In the genomic region with DNA sequence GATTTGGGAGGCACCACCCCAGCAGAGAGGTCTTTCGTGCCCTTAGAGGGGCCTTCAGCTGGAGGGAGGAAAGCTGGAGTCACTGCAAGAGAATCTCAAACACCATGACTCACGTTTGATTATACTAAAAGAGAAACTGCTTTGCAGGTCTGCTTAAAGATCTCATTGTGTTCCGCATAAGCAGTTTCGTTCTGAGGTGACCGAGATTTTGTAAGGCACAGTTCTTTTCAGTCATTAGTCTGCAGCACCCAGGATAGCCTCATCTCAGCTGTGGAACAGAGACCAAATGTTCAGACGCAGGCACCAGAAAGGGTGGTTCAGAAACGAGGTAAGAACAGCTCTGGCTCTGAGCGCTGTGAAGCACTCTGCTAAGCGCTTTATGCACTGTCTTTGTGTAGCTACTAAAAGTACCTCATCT, we compare ENCODE assay signal across 8 cellular contexts.
DNase-seq lines count a peak whose midpoint lies in the region; ATAC-seq, FAIRE-seq and TF ChIP-seq lines count a peak whose summit lies in the region.

No MANE protein-coding gene starts in this region.

- H3K79me1 ChIP-seq in IMR-90 (ENCODE audit: low read depth in 1 of 2, low read length in 2 of 2), result no peaks in the 10 kb centered on the region; a peak in 1 of 4 replicates

- H2BK20ac ChIP-seq in IMR-90 (ENCODE audit: low read depth, low read length), result peak overlapping the region; percentile 85

- TF ChIP-seq CTCF in IMR-90 (conservative IDR thresholded peaks at IDR 0.05; ENCODE audit: low read depth, low read length) (no peak), bronchial epithelial cell (IDR thresholded peaks at IDR 0.05; ENCODE audit: insufficient read depth, low read length, severe bottlenecking) (no peak), breast epithelium (IDR thresholded peaks at IDR 0.05) (no peak)

- H3K23ac ChIP-seq in IMR-90 (ENCODE audit: low read depth, low read length), result peak overlapping the region; percentile 44

- peak overlapping the region; percentile 82 for H2AK5ac ChIP-seq in IMR-90 (ENCODE audit: low read depth, low read length)

- H4K5ac ChIP-seq in IMR-90 (ENCODE audit: low read depth, low read length), result peak overlapping the region; percentile 95

- FAIRE-seq in bronchial epithelial cell (lab: Jason Lieb, UNC), result no peak

- H3K4me3 ChIP-seq in IMR-90 (ENCODE audit: insufficient read depth, low read depth, low read length), result peak overlapping the region; percentile 27
- no peak overlapping the region for H3K4me3 ChIP-seq in bronchial epithelial cell (ENCODE audit: low read depth, low read length)
- H3K4me3 ChIP-seq in breast epithelium, result no peak overlapping the region

- H4K8ac ChIP-seq in IMR-90 (ENCODE audit: low read depth in 2 of 2, low read length in 2 of 2), result peak overlapping the region; percentile 65 to 88

- POLR2A ChIA-PET in IMR-90 (lab: Charles Lee; ENCODE audit: unreplicated experiment), result interaction anchor here (0.6 to 1.1 kb wide), 2 partner anchors 70 to 83 kb away, joined by 4 read pairs; a partner anchor contains a TSS

- peak overlapping the region; percentile 81 for H3K9ac ChIP-seq in IMR-90 (ENCODE audit: low read depth, low read length)

- CTCF ChIA-PET in IMR-90 (lab: Yijun Ruan, JAX), result interaction anchor here (0.5 to 6.5 kb wide), 6 partner anchors 9 to 406 kb away, joined by 3 to 28 read pairs (median 4); a partner anchor contains a TSS

- DNase-seq in IMR-90 (peak; percentile 88), bronchial epithelial cell (ENCODE audit: low read depth) (peak; percentile 37), NCI-H128 (lab: John Stamatoyannopoulos, UW; ENCODE audit: unreplicated experiment) (no peak), breast epithelium (ENCODE audit: low spot score in 2 of 2) (no peak), NCI-H69 (lab: John Stamatoyannopoulos, UW) (no peak)
- peak; percentile 64 for DNase-seq in stimulated activated CD4-positive, alpha-beta T cell treated with anti-CD3 and anti-CD28 coated beads, Interleukin-1b, Interleukin-23, amount 100 ng/mL, for 48 hours

- TF ChIP-seq RAD21 in IMR-90 (IDR thresholded peaks at IDR 0.05; ENCODE audit: low read length), result peak; percentile 9; the same call in 1 of the 2 replicates

- H3K27ac ChIP-seq in IMR-90 (ENCODE audit: insufficient read depth, low read length), result peak overlapping the region; percentile 94
- H3K27ac ChIP-seq in breast epithelium, result no peak overlapping the region

- peak overlapping the region; percentile 89 for H4K91ac ChIP-seq in IMR-90 (ENCODE audit: insufficient read depth, low read depth, low read length)

- H2AK9ac ChIP-seq in IMR-90 (replicated peaks; ENCODE audit: low read depth, low read length, poor library complexity), result peak overlapping the region; percentile 86

- no TSS peak for BruUV-seq in IMR-90 (replicated peaks; lab: Mats Ljungman, UMichigan)

- dilution Hi-C loops in IMR-90 (cut with HindIII; ENCODE audit: low sequenced_read_pairs, unreplicated experiment), result no loop called here

- H3K4me2 ChIP-seq in IMR-90 (ENCODE audit: low read depth, low read length), result peak overlapping the region; percentile 85

- peak overlapping the region; percentile 90 for H2BK5ac ChIP-seq in IMR-90 (ENCODE audit: low read depth, low read length, poor library complexity, severe bottlenecking)

- H3K9me3 ChIP-seq in IMR-90 (ENCODE audit: control insufficient read depth, insufficient read depth, low read length), result no peaks in the 10 kb centered on the region
- no peaks in the 10 kb centered on the region for H3K9me3 ChIP-seq in breast epithelium

- peak overlapping the region; percentile 86 for H3K18ac ChIP-seq in IMR-90 (ENCODE audit: low read depth, low read length)

- H4K20me1 ChIP-seq in IMR-90 (ENCODE audit: insufficient read depth, low read length), result no peaks in the 10 kb centered on the region

- TF ChIP-seq POLR2A in IMR-90 (IDR thresholded peaks at IDR 0.05; ENCODE audit: low read depth, low read length), result no peak
- no peak for TF ChIP-seq POLR2A in breast epithelium (IDR thresholded peaks at IDR 0.05)

- peak overlapping the region; percentile 84 for H3K56ac ChIP-seq in IMR-90 (ENCODE audit: extremely low read depth, insufficient read depth, low read length)

- intact Hi-C loops in IMR-90 (cut with micrococcal nuclease), result loop anchor here (1.0 to 10.0 kb wide), 2 partner anchors 81 to 278 kb away; no protein-coding TSS in a partner anchor
- intact Hi-C loops in breast epithelium (cut with DNase I; ENCODE audit: low total_unique reads), result loop anchor here (10.0 kb wide), 1 partner anchor 368 kb away; no protein-coding TSS in a partner anchor

- in situ Hi-C loops in IMR-90 (cut with MboI; ENCODE audit: low sequenced_read_pairs), result loop anchor here (10.0 kb wide), 1 partner anchor 168 kb away; no protein-coding TSS in a partner anchor

- 34% methylated on average over 7 of the region's 9 CpGs; no CpG with 5 or more reads in 1 of the 2 experiments for WGBS in IMR-90 (ENCODE audit: extremely low coverage in 2 of 2, insufficient read length in 1 of 2), 2 experiments

- H2AFZ ChIP-seq in IMR-90 (replicated peaks; ENCODE audit: low read length, poor library complexity), result peak overlapping the region; percentile 89

- no peaks in the 10 kb centered on the region for H3K27me3 ChIP-seq in IMR-90 (ENCODE audit: control insufficient read depth, insufficient read depth, low read length)
- no peaks in the 10 kb centered on the region for H3K27me3 ChIP-seq in bronchial epithelial cell (ENCODE audit: control insufficient read depth, insufficient read depth, low read length)
- peaks cover 0 to 3% of the 10 kb centered on the region in 2 donors for H3K27me3 ChIP-seq in breast epithelium

- ATAC-seq in GM18499 (IDR thresholded peaks at IDR 0.05; ENCODE audit: insufficient read depth, unreplicated experiment) (peak; percentile 97), GM21576 (IDR thresholded peaks at IDR 0.05; ENCODE audit: unreplicated experiment) (peak; percentile 98), IMR-90 (ENCODE audit: low read depth) (peak; percentile 84)

- H3K4me1 ChIP-seq in IMR-90 (ENCODE audit: control insufficient read depth, insufficient read depth, low read length) (peaks cover 28% of the 10 kb centered on the region), breast epithelium (no peaks in the 10 kb centered on the region)

- H3K9me1 ChIP-seq in IMR-90 (ENCODE audit: insufficient read depth, low read length), result peaks cover 10% of the 10 kb centered on the region; the same call in 1 of the 2 replicates

- H2BK15ac ChIP-seq in IMR-90 (ENCODE audit: low read depth, low read length), result peak overlapping the region; percentile 88

- peak overlapping the region; percentile 69 for H3K14ac ChIP-seq in IMR-90 (replicated peaks; ENCODE audit: low read depth, low read length)

- no peaks in the 10 kb centered on the region for H3K36me3 ChIP-seq in IMR-90 (ENCODE audit: control insufficient read depth, insufficient read depth, low read length)
- no peaks in the 10 kb centered on the region for H3K36me3 ChIP-seq in bronchial epithelial cell (ENCODE audit: control insufficient read depth, insufficient read depth, low read length)
- no peaks in the 10 kb centered on the region for H3K36me3 ChIP-seq in breast epithelium

- H3K4ac ChIP-seq in IMR-90 (ENCODE audit: low read depth, low read length), result peak overlapping the region; percentile 94

- H2BK120ac ChIP-seq in IMR-90 (ENCODE audit: low read depth, low read length), result peak overlapping the region; percentile 89

TF ChIP-seq in IMR-90, 13 proteins besides CTCF, POLR2A, EP300 and RAD21:
- TF ChIP-seq, protein P1, sequence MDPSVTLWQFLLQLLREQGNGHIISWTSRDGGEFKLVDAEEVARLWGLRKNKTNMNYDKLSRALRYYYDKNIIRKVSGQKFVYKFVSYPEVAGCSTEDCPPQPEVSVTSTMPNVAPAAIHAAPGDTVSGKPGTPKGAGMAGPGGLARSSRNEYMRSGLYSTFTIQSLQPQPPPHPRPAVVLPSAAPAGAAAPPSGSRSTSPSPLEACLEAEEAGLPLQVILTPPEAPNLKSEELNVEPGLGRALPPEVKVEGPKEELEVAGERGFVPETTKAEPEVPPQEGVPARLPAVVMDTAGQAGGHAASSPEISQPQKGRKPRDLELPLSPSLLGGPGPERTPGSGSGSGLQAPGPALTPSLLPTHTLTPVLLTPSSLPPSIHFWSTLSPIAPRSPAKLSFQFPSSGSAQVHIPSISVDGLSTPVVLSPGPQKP (IDR thresholded peaks at IDR 0.05; ENCODE audit: borderline replicate concordance, low read depth, low read length), result no peak
- TF ChIP-seq MXI1 (IDR thresholded peaks at IDR 0.05; ENCODE audit: borderline replicate concordance, low read depth, low read length) (0 out of 2 replicates have a peak, but pooled peaks have one; percentile 26), FOS (IDR thresholded peaks at IDR 0.05; ENCODE audit: low read depth, low read length) (peak; percentile 73), RFX5 (IDR thresholded peaks at IDR 0.05; ENCODE audit: low read depth, low read length) (no peak), MAFK (IDR thresholded peaks at IDR 0.05; ENCODE audit: low read depth, low read length) (peak; percentile 23; the same call in 1 of the 2 replicates), MAZ (IDR thresholded peaks at IDR 0.05; ENCODE audit: borderline replicate concordance, low read depth, low read length) (peak; percentile 52; the same call in 1 of the 2 replicates)

Comparison
In these comparisons a context has a peak if more than half of its experiments do, and no peak if none do; other contexts are left out.
1. DNase-seq: peak in IMR-90 (single experiment), bronchial epithelial cell (single experiment) and stimulated activated CD4-positive, alpha-beta T cell treated with anti-CD3 and anti-CD28 coated beads, Interleukin-1b, Interleukin-23, amount 100 ng/mL, for 48 hours (single experiment); none in NCI-H128 (single experiment), breast epithelium (0 of 2) and NCI-H69 (single experiment).
2. Peak in every context shown above with its lines, with median percentiles within 50 percentile points of each other: ATAC-seq.